In genomic region chr11:120068114-120068573, GRCh38 we compare ENCODE assay signal across 10 cellular contexts.
DNase-seq lines count a peak whose midpoint lies in the region; ATAC-seq and TF ChIP-seq lines count a peak whose summit lies in the region.
"Had no signal": no experiment of that assay in that cellular context is flagged by ENCODE, and none has a peak within 500 bp of the region (broad histone marks: within the 10 kb centered on the region; RNA-seq: fewer than 3 reads in every experiment).

No MANE protein-coding gene starts in this region.

- WGBS in suprapubic skin = 43% methylated on average over 5 of the region's 8 CpGs

- no peak overlapping the region for H3K27ac ChIP-seq in suprapubic skin
- H3K27ac ChIP-seq: parathyroid adenoma had no signal

- TF ChIP-seq EP300 in suprapubic skin (IDR thresholded peaks at IDR 0.05) = no peak

- no peak for ATAC-seq in GM19324 (IDR thresholded peaks at IDR 0.05; ENCODE audit: low FRiP score, unreplicated experiment)

- TF ChIP-seq CTCF in fibroblast of villous mesenchyme (IDR thresholded peaks at IDR 0.05; ENCODE audit: insufficient read depth, low read depth, low read length) = no peak
- TF ChIP-seq CTCF in suprapubic skin (IDR thresholded peaks at IDR 0.05) = no peak

- H3K27me3 ChIP-seq in suprapubic skin = peaks cover 10% of the 10 kb centered on the region

- no peak overlapping the region for H3K4me3 ChIP-seq in fibroblast of villous mesenchyme (ENCODE audit: low read depth, low read length)
- no peak overlapping the region for H3K4me3 ChIP-seq in suprapubic skin

- H3K36me3 ChIP-seq in suprapubic skin = no peaks in the 10 kb centered on the region

- no peak for TF ChIP-seq POLR2A in suprapubic skin (IDR thresholded peaks at IDR 0.05)

- H3K4me1 ChIP-seq in suprapubic skin = no peaks in the 10 kb centered on the region

- DNase-seq in activated CD8-positive, alpha-beta memory T cell treated with anti-CD3 and anti-CD28 coated beads, Interleukin-2, amount 50 U/mL, for 48 hours = peak; percentile 3
- DNase-seq in activated CD8-positive, alpha-beta memory T cell treated with anti-CD3 and anti-CD28 coated beads, Interleukin-2, amount 50 U/mL, for 4 hours = no peak
- DNase-seq in RKO (ENCODE audit: low spot score) = peak; percentile 69
- DNase-seq in fibroblast of villous mesenchyme (ENCODE audit: low read depth) = peak; percentile 40
- peak; percentile 14 to 62 for DNase-seq in suprapubic skin (ENCODE audit: low spot score in 2 of 2)
- no peak for DNase-seq in NCI-H2029 treated with DMSO at 0.1 percent for 48 hours (lab: John Stamatoyannopoulos, UW)
- DNase-seq in SIG-M5 treated with dmso at 0.1 percent for 504 hours (lab: John Stamatoyannopoulos, UW; ENCODE audit: unreplicated experiment) = no peak
- DNase-seq: NCI-H1436 treated with DMSO at 0.1 percent for 48 hours had no signal

- no peaks in the 10 kb centered on the region for H3K9me3 ChIP-seq in suprapubic skin

Comparison
In these comparisons a context has a peak if more than half of its experiments do, and no peak if none do; other contexts are left out.
1. DNase-seq: peak in activated CD8-positive, alpha-beta memory T cell treated with anti-CD3 and anti-CD28 coated beads, Interleukin-2, amount 50 U/mL, for 48 hours (single experiment), RKO (single experiment), fibroblast of villous mesenchyme (single experiment) and suprapubic skin (2 of 2); none in activated CD8-positive, alpha-beta memory T cell treated with anti-CD3 and anti-CD28 coated beads, Interleukin-2, amount 50 U/mL, for 4 hours (single experiment), NCI-H2029 treated with DMSO at 0.1 percent for 48 hours (single experiment) and SIG-M5 treated with dmso at 0.1 percent for 504 hours (single experiment).